Comparison of ENCODE assay signal across 1 cellular context in the genomic region with DNA sequence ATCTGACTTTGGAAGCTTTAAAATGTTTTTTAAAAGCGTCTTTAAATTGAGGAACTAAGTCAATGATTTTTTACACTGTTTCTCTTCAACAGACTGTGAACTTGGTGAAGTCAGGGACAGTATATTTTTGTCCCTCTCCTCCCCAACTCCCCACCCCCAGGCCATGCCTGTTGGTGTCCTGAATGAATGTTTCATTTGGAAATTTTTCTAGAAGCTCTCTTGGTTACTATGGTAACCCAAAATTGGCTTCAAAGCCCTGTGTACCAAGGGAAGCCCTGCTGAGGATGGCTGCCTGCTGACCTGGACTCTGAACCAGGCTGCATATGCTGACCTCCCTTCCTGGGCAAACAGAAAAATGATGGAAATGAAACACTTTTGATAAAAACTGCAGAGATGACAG.
TF ChIP-seq lines count a peak whose summit lies in the region.

No MANE protein-coding gene starts in this region.

TF ChIP-seq in HepG2, 621 proteins besides CTCF, POLR2A, EP300 and RAD21 (continued from another document):
- TF ChIP-seq, protein P1, sequence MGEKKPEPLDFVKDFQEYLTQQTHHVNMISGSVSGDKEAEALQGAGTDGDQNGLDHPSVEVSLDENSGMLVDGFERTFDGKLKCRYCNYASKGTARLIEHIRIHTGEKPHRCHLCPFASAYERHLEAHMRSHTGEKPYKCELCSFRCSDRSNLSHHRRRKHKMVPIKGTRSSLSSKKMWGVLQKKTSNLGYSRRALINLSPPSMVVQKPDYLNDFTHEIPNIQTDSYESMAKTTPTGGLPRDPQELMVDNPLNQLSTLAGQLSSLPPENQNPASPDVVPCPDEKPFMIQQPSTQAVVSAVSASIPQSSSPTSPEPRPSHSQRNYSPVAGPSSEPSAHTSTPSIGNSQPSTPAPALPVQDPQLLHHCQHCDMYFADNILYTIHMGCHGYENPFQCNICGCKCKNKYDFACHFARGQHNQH (CRISPR knock-in tag; IDR thresholded peaks at IDR 0.05), result no peak
- TF ChIP-seq ZNF292 (CRISPR knock-in tag; IDR thresholded peaks at IDR 0.05; ENCODE audit: borderline replicate concordance, low read depth) (no peak), HNF4A (CRISPR knock-in tag; IDR thresholded peaks at IDR 0.05) (peak; percentile 20; the same call in 1 of the 2 replicates), ZBTB3 (CRISPR knock-in tag; IDR thresholded peaks at IDR 0.05; ENCODE audit: borderline replicate concordance, low read depth) (no peak)
TF ChIP-seq in HepG2: peak in this region for 2.
